Comparison of ENCODE assay signal across 12 cellular contexts in the genomic region with DNA sequence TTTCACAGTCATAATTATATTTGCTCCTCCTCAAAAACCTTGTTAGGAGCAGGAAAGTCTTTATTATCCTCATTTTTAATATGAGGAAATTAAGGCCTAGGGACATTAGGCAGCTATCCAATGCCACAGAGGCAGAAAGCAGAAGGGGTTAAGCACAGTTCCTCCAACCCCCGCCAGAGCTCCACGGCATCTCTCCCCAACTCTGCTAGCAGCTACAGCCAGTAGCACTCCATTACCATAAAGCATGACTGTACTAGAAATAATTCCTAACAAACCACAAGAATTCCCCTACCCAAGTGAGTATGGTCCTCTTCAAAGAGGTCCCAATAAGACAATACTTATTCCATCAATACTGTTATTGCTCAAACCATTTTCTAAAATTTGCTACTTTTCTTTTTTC. TPM values are rescaled to one million over a fixed set of nuclear protein-coding genes. Genes with fewer than 3 reads are reported as not detected.
A peak's percentile ranks its signal among the peaks of the same experiment; 100 is the strongest.
DNase-seq lines count a peak whose midpoint lies in the region; ATAC-seq and TF ChIP-seq lines count a peak whose summit lies in the region.
"Had no signal": no experiment of that assay in that cellular context is flagged by ENCODE, and none has a peak within 500 bp of the region (broad histone marks: within the 10 kb centered on the region; RNA-seq: fewer than 3 reads in every experiment).

No MANE protein-coding gene starts in this region.

- POLR2A ChIA-PET in AG04449 (lab: Yijun Ruan, JAX), result interaction anchor here (1.6 kb wide), 1 partner anchor 8 kb away, joined by 4 read pairs; no protein-coding TSS in a partner anchor

- peak; percentile 58 for TF ChIP-seq CTCF in AG04449 (IDR thresholded peaks at IDR 0.05; ENCODE audit: insufficient read depth, low read length, missing control alignments)

- ATAC-seq in GM21786 (IDR thresholded peaks at IDR 0.05; ENCODE audit: unreplicated experiment), result no peak

- CTCF ChIA-PET in AG04449 (lab: Yijun Ruan, JAX), result interaction anchor here (0.7 to 1.4 kb wide), 3 partner anchors 8 to 391 kb away, joined by 3 to 8 read pairs (median 3); no protein-coding TSS in a partner anchor

- DNase-seq in AG04449 (ENCODE audit: low read depth, low spot score) (no peak), HS-27A (ENCODE audit: low read depth) (peak; percentile 56), amniotic stem cell (lab: John Stamatoyannopoulos, UW) (peak; percentile 41), islet precursor cell (peak; percentile 82), HUDEP-2 (lab: John Stamatoyannopoulos, UW; ENCODE audit: unreplicated experiment in 76 of 76) (no peak), occipital lobe (lab: John Stamatoyannopoulos, UW) (no peak), T-helper 1 cell (no peak)
- DNase-seq: NCI-H2107, posterior cingulate gyrus, testis had no signal

- H3K4me3 ChIP-seq in AG04449 (ENCODE audit: low read depth, low read length), result no peak overlapping the region
- H3K4me3 ChIP-seq: SK-N-MC, testis had no signal

RNA-seq across cellular contexts. Expression of a gene that starts 9.8 kb away (rescaled TPM):
- 6.6 TPM for total RNA-seq in occipital lobe

Comparison
In these comparisons a context has a peak if more than half of its experiments do, and no peak if none do; other contexts are left out.
1. DNase-seq: peak in HS-27A (single experiment), amniotic stem cell (single experiment) and islet precursor cell (single experiment); none in AG04449 (single experiment), HUDEP-2 (0 of 76), occipital lobe (single experiment) and T-helper 1 cell (0 of 5).